In the genomic region with DNA sequence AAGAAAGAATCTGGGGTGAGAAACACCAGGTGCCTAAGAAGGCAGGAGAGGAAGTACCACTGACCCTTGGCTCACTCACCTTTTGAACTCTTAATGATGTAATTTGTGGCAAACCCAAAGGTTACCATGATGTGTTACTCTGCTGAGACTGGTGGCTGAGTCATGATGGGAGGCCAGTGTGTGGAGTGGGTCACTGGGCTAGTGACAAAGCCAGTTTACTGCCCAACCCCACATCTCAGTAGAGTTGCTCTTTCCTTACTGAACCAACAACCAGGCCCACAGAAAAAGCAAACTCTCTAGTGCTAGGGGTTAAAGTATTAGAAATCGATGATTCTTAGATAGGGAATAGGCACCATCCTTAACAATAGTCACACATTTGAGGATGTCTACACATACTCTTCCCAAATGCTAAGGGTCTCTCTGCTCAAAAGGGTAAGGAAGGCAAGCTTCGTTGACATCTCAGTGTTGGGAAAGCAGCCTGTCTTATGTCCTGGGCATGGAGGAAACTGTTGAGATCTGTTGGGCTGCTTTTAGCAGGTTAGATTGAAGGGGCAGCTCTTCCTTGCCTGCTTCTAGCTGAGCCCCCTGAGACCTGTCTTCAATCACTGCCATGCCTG, we compare ENCODE assay signal across 22 cellular contexts. TPM values are rescaled to one million over a fixed set of nuclear protein-coding genes. Genes with fewer than 3 reads are reported as not detected.
A peak's percentile ranks its signal among the peaks of the same experiment; 100 is the strongest.
DNase-seq lines count a peak whose midpoint lies in the region; ATAC-seq and TF ChIP-seq lines count a peak whose summit lies in the region.
"Had no signal": no experiment of that assay in that cellular context is flagged by ENCODE, and none has a peak within 500 bp of the region (broad histone marks: within the 10 kb centered on the region; RNA-seq: fewer than 3 reads in every experiment).

No MANE protein-coding gene starts in this region.

- H3K9me3 Mint-ChIP-seq in progenitor cell of endocrine pancreas (ENCODE audit: low read depth), result peaks cover 2% of the 10 kb centered on the region
- H3K9me3 Mint-ChIP-seq: activated naive CD4-positive, alpha-beta T cell treated with anti-CD3 and anti-CD28 coated beads, Interleukin-2, amount 50 U/mL, for 72 hours had no signal

- TF ChIP-seq CTCF in kidney epithelial cell (IDR thresholded peaks at IDR 0.05; ENCODE audit: insufficient read depth, low read length, poor library complexity, severe bottlenecking), result no peak
- no peak for TF ChIP-seq CTCF in progenitor cell of endocrine pancreas (IDR thresholded peaks at IDR 0.05; ENCODE audit: unreplicated experiment)

- intact Hi-C loops in posterior vena cava (cut with DNase I), result no loop called here

- H3K27me3 ChIP-seq in kidney epithelial cell (ENCODE audit: control insufficient read depth, insufficient read depth, low read length), result no peaks in the 10 kb centered on the region
- H3K27me3 ChIP-seq: tibial artery had no signal

- no peak overlapping the region for H3K4me3 Mint-ChIP-seq in progenitor cell of endocrine pancreas (ENCODE audit: low read depth)

- H3K4me1 Mint-ChIP-seq in progenitor cell of endocrine pancreas (ENCODE audit: low read depth), result peaks cover 6% of the 10 kb centered on the region

- H3K36me3 ChIP-seq in kidney epithelial cell (ENCODE audit: control insufficient read depth, insufficient read depth, low read length), result no peaks in the 10 kb centered on the region
- H3K36me3 ChIP-seq: tibial artery had no signal

- H3K4me3 ChIP-seq in kidney epithelial cell (ENCODE audit: low read depth, low read length), result no peak overlapping the region
- H3K4me3 ChIP-seq: tibial artery had no signal

- peaks cover 2% of the 10 kb centered on the region for H3K36me3 Mint-ChIP-seq in progenitor cell of endocrine pancreas (ENCODE audit: insufficient read depth)
- H3K36me3 Mint-ChIP-seq: activated naive CD4-positive, alpha-beta T cell treated with anti-CD3 and anti-CD28 coated beads, Interleukin-2, amount 50 U/mL, for 72 hours had no signal

- DNase-seq in NOMO-1 treated with DMSO at 0.1 percent for 48 hours (lab: John Stamatoyannopoulos, UW; ENCODE audit: unreplicated experiment), result peak; percentile 34
- no peak for DNase-seq in NOMO-1 treated with dmso at 0.1 percent for 144 hours (lab: John Stamatoyannopoulos, UW; ENCODE audit: unreplicated experiment)
- DNase-seq in SW480 (ENCODE audit: low spot score), result peak; percentile 70
- DNase-seq in kidney epithelial cell (ENCODE audit: low read depth), result peak; percentile 37
- no peak for DNase-seq in progenitor cell of endocrine pancreas (ENCODE audit: low spot score, unreplicated experiment)
- no peak for DNase-seq in posterior vena cava (ENCODE audit: low spot score)
- no peak for DNase-seq in germinal center (ENCODE audit: low spot score)
- DNase-seq: activated CD4-positive, alpha-beta T cell treated with anti-CD3 and anti-CD28 coated beads for 48 hours; C1 segment of cervical spinal cord; foreskin melanocyte; HCEC 1CT; mesenchymal stem cell; NCI-H1092; NCI-H774; SIG-M5; stimulated activated CD4-positive, alpha-beta T cell treated with anti-CD3 and anti-CD28 coated beads, Interleukin-4, amount 100 ng/mL, for 24 hours; T-helper 9 cell; tibial artery had no signal

- H3K27me3 Mint-ChIP-seq in progenitor cell of endocrine pancreas, result no peaks in the 10 kb centered on the region
- H3K27me3 Mint-ChIP-seq: brain had no signal

- ATAC-seq in GM18861 (IDR thresholded peaks at IDR 0.05; ENCODE audit: unreplicated experiment), result no peak
- ATAC-seq: sciatic nerve had no signal

- no peak overlapping the region for H3K27ac Mint-ChIP-seq in progenitor cell of endocrine pancreas
- H3K27ac Mint-ChIP-seq: activated naive CD4-positive, alpha-beta T cell treated with anti-CD3 and anti-CD28 coated beads, Interleukin-2, amount 50 U/mL, for 72 hours; brain had no signal

RNA-seq across cellular contexts. Expression of a gene that starts 3.1 kb away (rescaled TPM):
- total RNA-seq in kidney epithelial cell, result not detected in 2 replicates
- total RNA-seq in progenitor cell of endocrine pancreas, result not detected in 2 replicates
- 1 to 10 TPM in 1 of 2 donors, not detected in 1; 1.1 TPM for total RNA-seq in posterior vena cava
- total RNA-seq: activated naive CD4-positive, alpha-beta T cell treated with anti-CD3 and anti-CD28 coated beads, Interleukin-2, amount 50 U/mL, for 72 hours; sciatic nerve had no signal

Comparison
In these comparisons a context has a peak if more than half of its experiments do, and no peak if none do; other contexts are left out.
1. DNase-seq: peak in NOMO-1 treated with DMSO at 0.1 percent for 48 hours (single experiment), SW480 (single experiment) and kidney epithelial cell (single experiment); none in NOMO-1 treated with dmso at 0.1 percent for 144 hours (single experiment), progenitor cell of endocrine pancreas (single experiment), posterior vena cava (single experiment) and germinal center (single experiment).